ENCODE assay signal across 8 cellular contexts in genomic region chr11:34052036-34052607, GRCh38. TPM values are rescaled to one million over a fixed set of nuclear protein-coding genes. Genes with fewer than 3 reads are reported as not detected.
DNase-seq lines count a peak whose midpoint lies in the region; ATAC-seq and TF ChIP-seq lines count a peak whose summit lies in the region.

No MANE protein-coding gene starts in this region.

- H3K9me2 ChIP-seq in MM.1S (replicated peaks; ENCODE audit: insufficient read depth, low read length) (no peaks in the 10 kb centered on the region), SK-N-SH (no peaks in the 10 kb centered on the region)

- H3K27ac ChIP-seq in H9 (ENCODE audit: insufficient read length, low read depth, low read length) = peak overlapping the region; percentile 78
- H3K27ac ChIP-seq in MM.1S (ENCODE audit: low read length) = peak overlapping the region; percentile 98
- H3K27ac ChIP-seq in SK-N-SH (ENCODE audit: low read depth in 2 of 2, low read length in 1 of 2) = peak overlapping the region; percentile 97
- H3K27ac ChIP-seq in thoracic aorta = peak overlapping the region; percentile 92 to 99

- H3K4ac ChIP-seq in H9 (ENCODE audit: low read depth, low read length) = peak overlapping the region; percentile 97; the same call in 1 of the 2 replicates

- no peaks in the 10 kb centered on the region for H3K27me3 ChIP-seq in H9 (ENCODE audit: insufficient read depth, low read length)
- no peaks in the 10 kb centered on the region for H3K27me3 ChIP-seq in MM.1S (replicated peaks; ENCODE audit: insufficient read depth, low read length)
- H3K27me3 ChIP-seq in SK-N-SH (ENCODE audit: insufficient read depth) = no peaks in the 10 kb centered on the region
- no peaks in the 10 kb centered on the region for H3K27me3 ChIP-seq in thoracic aorta (replicated peaks; ENCODE audit: insufficient read depth)

- H3K4me1 ChIP-seq in H9 (ENCODE audit: insufficient read depth, low read length) (peaks cover 2% of the 10 kb centered on the region; the same call in 1 of the 2 replicates), MM.1S (ENCODE audit: low read length) (peaks cover 19% of the 10 kb centered on the region; the same call in 1 of the 2 replicates), SK-N-SH (ENCODE audit: control insufficient read depth in 1 of 2, insufficient read depth in 2 of 2, low read depth in 1 of 2, low read length in 1 of 2) (peaks cover 13 to 70% of the 10 kb centered on the region in 2 experiments), thoracic aorta (ENCODE audit: control insufficient read depth in 1 of 2, low read depth in 2 of 2) (peaks cover 45 to 46% of the 10 kb centered on the region in 2 donors)

- H3K27me3 Mint-ChIP-seq in H9 (ENCODE audit: low read depth) (no peaks in the 10 kb centered on the region; the same call in 1 of the 2 replicates), glutamatergic neuron (ENCODE audit: unreplicated experiment) (peaks cover 15% of the 10 kb centered on the region), osteocyte (ENCODE audit: unreplicated experiment) (no peaks in the 10 kb centered on the region)

- no peak overlapping the region for H2BK120ac ChIP-seq in H9 (ENCODE audit: low read depth, low read length, poor library complexity, severe bottlenecking)

- POLR2A ChIA-PET in SK-N-SH (lab: Yijun Ruan, JAX) = interaction anchor here (1.2 to 1.8 kb wide), 2 partner anchors 25 to 54 kb away, joined by 3 to 16 read pairs; partner anchors contain the start of gene NAT10

- H3K4me3 ChIP-seq in MM.1S (ENCODE audit: low read length) (peak overlapping the region; percentile 96), SK-N-SH (ENCODE audit: low read depth in 2 of 2, low read length in 1 of 2) (peak overlapping the region; percentile 95), thoracic aorta (peak overlapping the region; percentile 100)

- H2AK5ac ChIP-seq in H9 (ENCODE audit: insufficient read length, low read length) = no peak overlapping the region

- peak; percentile 77 for ATAC-seq in activated naive CD4-positive, alpha-beta T cell treated with anti-CD3 and anti-CD28 coated beads, Interleukin-2, amount 50 U/mL, for 72 hours
- peak; percentile 75 for ATAC-seq in thoracic aorta (ENCODE audit: insufficient number of reproducible peaks, low FRiP score, low read depth)

- DNase-seq in GDM1 (lab: John Stamatoyannopoulos, UW) = peak; percentile 87
- peak; percentile 88 for DNase-seq in H9
- peak; percentile 91 for DNase-seq in MM.1S
- peak; percentile 96 for DNase-seq in SK-N-SH
- peak; percentile 85 to 88 for DNase-seq in activated naive CD4-positive, alpha-beta T cell treated with anti-CD3 and anti-CD28 coated beads, Interleukin-2, amount 50 U/mL, for 72 hours (ENCODE audit: low spot score in 2 of 2)
- DNase-seq in glutamatergic neuron = peak; percentile 95
- DNase-seq in osteocyte (ENCODE audit: extremely low spot score, unreplicated experiment) = peak; percentile 95
- DNase-seq in thoracic aorta (ENCODE audit: low spot score) = peak; percentile 32

- peak overlapping the region; percentile 95 for H4K91ac ChIP-seq in H9 (ENCODE audit: insufficient read length, low read depth, low read length)

- H3K4me2 ChIP-seq in H9 (ENCODE audit: insufficient read depth, insufficient read length, low read length) (peak overlapping the region; percentile 82), MM.1S (ENCODE audit: low read depth, low read length) (peak overlapping the region; percentile 64), SK-N-SH (peak overlapping the region; percentile 95)

- H2BK20ac ChIP-seq in H9 (ENCODE audit: low read depth, low read length, poor library complexity, severe bottlenecking) = no peak overlapping the region

- TF ChIP-seq CTCF in H9 (conservative IDR thresholded peaks at IDR 0.05) (no peak), MM.1S (IDR thresholded peaks at IDR 0.05; ENCODE audit: low read length) (no peak), SK-N-SH (IDR thresholded peaks at IDR 0.05) (no peak), glutamatergic neuron (IDR thresholded peaks at IDR 0.05; ENCODE audit: partially characterized antibody, unreplicated experiment) (no peak), osteocyte (IDR thresholded peaks at IDR 0.05) (no peak), thoracic aorta (IDR thresholded peaks at IDR 0.05) (no peak)

- CTCF ChIA-PET in SK-N-SH (lab: Yijun Ruan, JAX) = interaction anchor here (1.0 to 1.6 kb wide), 4 partner anchors 10 to 55 kb away, joined by 3 read pairs; no protein-coding TSS in a partner anchor

- peak overlapping the region; percentile 98 for H3K18ac ChIP-seq in H9 (ENCODE audit: insufficient read length, low read depth, low read length)

- H3K9me3 ChIP-seq in H9 (ENCODE audit: control insufficient read depth, low read depth, low read length) (no peaks in the 10 kb centered on the region), MM.1S (replicated peaks; ENCODE audit: insufficient read depth, low read length) (no peaks in the 10 kb centered on the region), SK-N-SH (no peaks in the 10 kb centered on the region), thoracic aorta (no peaks in the 10 kb centered on the region)

- H3K27ac Mint-ChIP-seq in H9 = peak overlapping the region; percentile 67 to 92 (median 90); a peak in 5 of 7 replicates
- peak overlapping the region; percentile 97 to 99 for H3K27ac Mint-ChIP-seq in activated naive CD4-positive, alpha-beta T cell treated with anti-CD3 and anti-CD28 coated beads, Interleukin-2, amount 50 U/mL, for 72 hours
- peak overlapping the region; percentile 93 for H3K27ac Mint-ChIP-seq in glutamatergic neuron (ENCODE audit: unreplicated experiment)
- peak overlapping the region; percentile 95 for H3K27ac Mint-ChIP-seq in osteocyte (ENCODE audit: unreplicated experiment)

- no peak overlapping the region for H3K23ac ChIP-seq in H9 (ENCODE audit: insufficient read length, low read depth, low read length)

- no peak overlapping the region for H4K8ac ChIP-seq in H9 (replicated peaks; ENCODE audit: insufficient read length, low read depth, low read length)

- TF ChIP-seq RAD21 in SK-N-SH (IDR thresholded peaks at IDR 0.05; ENCODE audit: low read length) = no peak

- H3K4me1 Mint-ChIP-seq in H9 (peaks cover 28 to 36% of the 10 kb centered on the region in 2 experiments), glutamatergic neuron (ENCODE audit: low read depth, unreplicated experiment) (peaks cover 27% of the 10 kb centered on the region), osteocyte (ENCODE audit: unreplicated experiment) (peaks cover 49% of the 10 kb centered on the region)

- H2BK5ac ChIP-seq in H9 (ENCODE audit: insufficient read length, low read length) = peak overlapping the region; percentile 69

- no peaks in the 10 kb centered on the region for H3K23me2 ChIP-seq in H9 (ENCODE audit: insufficient read length, low read depth, low read length, poor library complexity, severe bottlenecking)

- H3K9ac ChIP-seq in H9 (ENCODE audit: extremely low read depth, insufficient read length, low read length) (peak overlapping the region; percentile 100), MM.1S (ENCODE audit: low read length) (peak overlapping the region; percentile 98), SK-N-SH (peak overlapping the region; percentile 99)

- no peaks in the 10 kb centered on the region for H4K20me1 ChIP-seq in H9 (ENCODE audit: control insufficient read depth, insufficient read depth, insufficient read length)
- H4K20me1 ChIP-seq in MM.1S (ENCODE audit: insufficient read depth, low read length) = peaks cover 30% of the 10 kb centered on the region
- H4K20me1 ChIP-seq in SK-N-SH (ENCODE audit: insufficient read depth) = peaks cover 37% of the 10 kb centered on the region

- peak overlapping the region; percentile 94 for H3K56ac ChIP-seq in H9 (ENCODE audit: insufficient read length, low read depth, low read length)

- no peak overlapping the region for H4K5ac ChIP-seq in H9 (ENCODE audit: insufficient read length, low read depth, low read length)

- no peak; a peak in 1 of 4 replicates for TF ChIP-seq EP300 in SK-N-SH (IDR thresholded peaks at IDR 0.05; ENCODE audit: borderline replicate concordance in 1 of 2, low read depth in 1 of 2, low read length in 1 of 2)

- H3K14ac ChIP-seq in H9 (ENCODE audit: insufficient read depth, low read length) = peak overlapping the region; percentile 100

- H2BK12ac ChIP-seq in H9 (ENCODE audit: insufficient read length, low read depth, low read length) = no peak overlapping the region

- H3K79me1 ChIP-seq in H9 (ENCODE audit: insufficient read depth, low read depth, low read length, poor library complexity, severe bottlenecking) = no peaks in the 10 kb centered on the region

- peaks cover 17 to 35% (median 27%) of the 10 kb centered on the region in 3 experiments for H3K36me3 Mint-ChIP-seq in H9 (ENCODE audit: insufficient read depth in 1 of 3, low read depth in 3 of 3)
- H3K36me3 Mint-ChIP-seq in activated naive CD4-positive, alpha-beta T cell treated with anti-CD3 and anti-CD28 coated beads, Interleukin-2, amount 50 U/mL, for 72 hours = peaks cover 17 to 22% of the 10 kb centered on the region in 2 donors
- H3K36me3 Mint-ChIP-seq in glutamatergic neuron (ENCODE audit: unreplicated experiment) = no peaks in the 10 kb centered on the region
- H3K36me3 Mint-ChIP-seq in osteocyte (ENCODE audit: unreplicated experiment) = peaks cover 11% of the 10 kb centered on the region

- H3K4me3 Mint-ChIP-seq in H9 (peak overlapping the region; percentile 99), glutamatergic neuron (ENCODE audit: unreplicated experiment) (peak overlapping the region; percentile 95), osteocyte (ENCODE audit: unreplicated experiment) (peak overlapping the region; percentile 95)

- no CpG with 5 or more reads among the region's 82 CpGs for WGBS in H9 (ENCODE audit: extremely low coverage, insufficient read length, low lambda C conversion rate)
- under 1% methylated on average over 36 of the region's 82 CpGs for WGBS in SK-N-SH (ENCODE audit: low lambda C conversion rate)

- peaks cover 16% of the 10 kb centered on the region for H3F3A ChIP-seq in MM.1S (ENCODE audit: insufficient read depth, low read length)
- H3F3A ChIP-seq in SK-N-SH (replicated peaks; ENCODE audit: insufficient read depth) = peaks cover 14% of the 10 kb centered on the region

- peaks cover 41% of the 10 kb centered on the region for H3K79me2 ChIP-seq in H9 (ENCODE audit: insufficient read depth, low read length)
- peaks cover 50% of the 10 kb centered on the region for H3K79me2 ChIP-seq in MM.1S (ENCODE audit: low read length)
- peaks cover 50% of the 10 kb centered on the region for H3K79me2 ChIP-seq in SK-N-SH (ENCODE audit: insufficient read depth)

- H3K36me3 ChIP-seq in MM.1S (replicated peaks; ENCODE audit: insufficient read depth, low read length) (peaks cover 5% of the 10 kb centered on the region), SK-N-SH (replicated peaks in 1 of 2; ENCODE audit: control insufficient read depth in 1 of 2, insufficient read depth in 2 of 2, low read length in 1 of 2) (peaks cover 26 to 39% of the 10 kb centered on the region in 2 experiments), thoracic aorta (no peaks in the 10 kb centered on the region)

- no peak overlapping the region for H2BK15ac ChIP-seq in H9 (ENCODE audit: low read depth, low read length)

- no peak overlapping the region for H2AFZ ChIP-seq in H9 (ENCODE audit: low read length)
- H2AFZ ChIP-seq in MM.1S (ENCODE audit: low read length) = peak overlapping the region; percentile 8; the same call in 1 of the 2 replicates
- no peak overlapping the region for H2AFZ ChIP-seq in SK-N-SH (ENCODE audit: low read depth)

- H3K9me3 Mint-ChIP-seq in H9 (peaks cover 5 to 6% of the 10 kb centered on the region in 2 experiments; a peak in 4 of 5 replicates), glutamatergic neuron (ENCODE audit: unreplicated experiment) (peaks cover 12% of the 10 kb centered on the region), osteocyte (ENCODE audit: unreplicated experiment) (no peaks in the 10 kb centered on the region)
- no peaks in the 10 kb centered on the region for H3K9me3 Mint-ChIP-seq in activated naive CD4-positive, alpha-beta T cell treated with anti-CD3 and anti-CD28 coated beads, Interleukin-2, amount 50 U/mL, for 72 hours

- H3T11ph ChIP-seq in H9 (ENCODE audit: low read length) = no peak overlapping the region

RNA-seq across cellular contexts. Expression of gene CAPRIN1, which starts 0.6 kb away (rescaled TPM):
- 281 and 301 TPM in 2 replicates for total RNA-seq in H9 (2021)
- 67.1 and 93.4 TPM in 2 replicates for polyA plus RNA-seq in SK-N-SH (2012; rRNA removed)
- polyA plus RNA-seq in SK-N-SH (2012; cell fraction: cytosol; rRNA removed) = 90.0 and 90.5 TPM in 2 replicates
- 54.2 and 85.1 TPM in 2 replicates for polyA plus RNA-seq in SK-N-SH (2012; cell fraction: nucleus; rRNA removed)
- total RNA-seq in activated naive CD4-positive, alpha-beta T cell treated with anti-CD3 and anti-CD28 coated beads, Interleukin-2, amount 50 U/mL, for 72 hours = 100 to 1,000 TPM; 191 to 241 TPM
- total RNA-seq in glutamatergic neuron (ENCODE audit: unreplicated experiment) = 356 TPM
- total RNA-seq in osteocyte = 245 and 252 TPM in 2 replicates
- 100 to 1,000 TPM; 145 to 184 TPM for total RNA-seq in thoracic aorta

RNA-seq across cellular contexts. Expression of gene NAT10, which starts 53.3 kb away (rescaled TPM):
- total RNA-seq in H9 (2021) = 99.3 and 103 TPM in 2 replicates
- polyA plus RNA-seq in SK-N-SH (2012; rRNA removed) = 31.0 and 38.4 TPM in 2 replicates
- 20.5 and 21.8 TPM in 2 replicates for polyA plus RNA-seq in SK-N-SH (2012; cell fraction: cytosol; rRNA removed)
- polyA plus RNA-seq in SK-N-SH (2012; cell fraction: nucleus; rRNA removed) = 66.1 and 70.6 TPM in 2 replicates
- 100 to 1,000 TPM in 1 of 2 donors, 10 to 100 TPM in 1; 53.9 to 154 TPM for total RNA-seq in activated naive CD4-positive, alpha-beta T cell treated with anti-CD3 and anti-CD28 coated beads, Interleukin-2, amount 50 U/mL, for 72 hours
- total RNA-seq in glutamatergic neuron (ENCODE audit: unreplicated experiment) = 35.3 TPM
- total RNA-seq in osteocyte = 36.1 and 38.6 TPM in 2 replicates
- total RNA-seq in thoracic aorta = 10 to 100 TPM; 14.1 to 39.9 TPM

Comparison
In these comparisons a context has a peak if more than half of its experiments do, and no peak if none do; other contexts are left out.
1. Peak in every context shown above with its lines: DNase-seq, ATAC-seq, H3K4me3 ChIP-seq and H3K27ac ChIP-seq.
2. DNase-seq: peak in every context shown above with its lines; median percentile 96 in SK-N-SH; 95 in glutamatergic neuron; 95 in osteocyte; 91 in MM.1S; 88 in H9; 87 in GDM1; 86 in activated naive CD4-positive, alpha-beta T cell treated with anti-CD3 and anti-CD28 coated beads, Interleukin-2, amount 50 U/mL, for 72 hours; 32 in thoracic aorta.